Comparison of ENCODE assay signal across 16 cellular contexts in genomic region chr4:123446791-123447474, GRCh38. TPM values are rescaled to one million over a fixed set of nuclear protein-coding genes. Genes with fewer than 3 reads are reported as not detected.
DNase-seq lines count a peak whose midpoint lies in the region; ATAC-seq and TF ChIP-seq lines count a peak whose summit lies in the region.
"Had no signal": no experiment of that assay in that cellular context is flagged by ENCODE, and none has a peak within 500 bp of the region (broad histone marks: within the 10 kb centered on the region; RNA-seq: fewer than 3 reads in every experiment).

No MANE protein-coding gene starts in this region.

- TF ChIP-seq CTCF in nephron (IDR thresholded peaks at IDR 0.05; ENCODE audit: unreplicated experiment in 3 of 3) (no peak), CD14-positive monocyte (IDR thresholded peaks at IDR 0.05) (no peak)

- H3K36me3 Mint-ChIP-seq in nephron (ENCODE audit: low read depth) (no peaks in the 10 kb centered on the region), CD14-positive monocyte (no peaks in the 10 kb centered on the region)

- H3K4me1 Mint-ChIP-seq in nephron (peaks cover 38% of the 10 kb centered on the region), CD14-positive monocyte (peaks cover 35% of the 10 kb centered on the region)

- H3K4me3 Mint-ChIP-seq in nephron (no peak overlapping the region), CD14-positive monocyte (no peak overlapping the region)
- H3K4me3 Mint-ChIP-seq: activated CD4-positive, alpha-beta T cell treated with anti-CD3 and anti-CD28 coated beads, Interleukin-2, amount 10 ng/mL, durations not matched to agents 24 days and 14 days; H9 had no signal

- no peaks in the 10 kb centered on the region for H3K27me3 Mint-ChIP-seq in nephron (ENCODE audit: low read depth)
- H3K27me3 Mint-ChIP-seq in CD14-positive monocyte (ENCODE audit: low read depth in 3 of 3) = peaks cover 7 to 18% (median 10%) of the 10 kb centered on the region in 3 donors
- H3K27me3 Mint-ChIP-seq: activated CD4-positive, alpha-beta T cell treated with anti-CD3 and anti-CD28 coated beads, Interleukin-2, amount 10 ng/mL, durations not matched to agents 24 days and 14 days had no signal

- intact Hi-C loops in CD14-positive monocyte (cut with micrococcal nuclease) = loop anchor here in 1 of 2 donors (10.0 kb wide), 1 partner anchor 52 kb away; the partner anchor contains the start of gene SPRY1

- no peak for ATAC-seq in activated CD4-positive, CD25-positive, alpha-beta regulatory T cell treated with anti-CD3 and anti-CD28 coated beads, Interleukin-2, amount 50 U/mL, for 24 hours
- ATAC-seq: sciatic nerve had no signal

- peak; percentile 2 for DNase-seq in DMS 273 (lab: John Stamatoyannopoulos, UW; ENCODE audit: unreplicated experiment)
- no peak for DNase-seq in DMS 273 treated with DMSO at 0.1 percent for 48 hours (lab: John Stamatoyannopoulos, UW)
- DNase-seq in NCI-H1105 (lab: John Stamatoyannopoulos, UW) = peak; percentile 6
- peak; percentile 18 for DNase-seq in SK-MEL-5 (ENCODE audit: low read depth, low spot score)
- DNase-seq in CD14-positive monocyte (ENCODE audit: low spot score) = no peak
- DNase-seq in SKM-1 (lab: John Stamatoyannopoulos, UW; ENCODE audit: unreplicated experiment) = no peak
- DNase-seq: activated CD4-positive, alpha-beta T cell treated with anti-CD3 and anti-CD28 coated beads, Interleukin-2, amount 10 ng/mL, durations not matched to agents 24 days and 14 days; activated T-cell treated with anti-CD3 and anti-CD28 coated beads, Interleukin-2, amount 50 U/mL, for 1 hour; H9; kidney glomerular epithelial cell; NCI-H2081 treated with DMSO at 0.1 percent for 48 hours; T-helper 9 cell; testis had no signal

- no peaks in the 10 kb centered on the region for H3K9me3 Mint-ChIP-seq in nephron
- H3K9me3 Mint-ChIP-seq in CD14-positive monocyte = no peaks in the 10 kb centered on the region
- H3K9me3 Mint-ChIP-seq: H9 had no signal

- in situ Hi-C loops in SK-MEL-5 (cut with HindIII; ENCODE audit: low pct_unique_long_range_greater_than_20kb, low sequenced_read_pairs) = no loop called here

- peak overlapping the region in 2 of 3 experiments; percentile 10 to 35 for H3K27ac Mint-ChIP-seq in nephron
- H3K27ac Mint-ChIP-seq in CD14-positive monocyte = no peak overlapping the region
- H3K27ac Mint-ChIP-seq: activated CD4-positive, alpha-beta T cell treated with anti-CD3 and anti-CD28 coated beads, Interleukin-2, amount 10 ng/mL, durations not matched to agents 24 days and 14 days had no signal

RNA-seq across cellular contexts. Expression of gene SPRY1, which starts 50.3 kb away (rescaled TPM):
- 49.9 and 59.2 TPM in 2 replicates for total RNA-seq in SK-MEL-5 (2014; rRNA removed; shearing (Covaris generic))
- polyA plus RNA-seq in SK-MEL-5 (2015; cell fraction: cytosol; rRNA removed) = 114 and 158 TPM in 2 replicates
- polyA plus RNA-seq in SK-MEL-5 (2015; cell fraction: nucleus; rRNA removed) = 145 and 146 TPM in 2 replicates
- polyA plus RNA-seq in CD14-positive monocyte = 1 to 10 TPM; 2.0 to 3.7 TPM

Comparison
In these comparisons a context has a peak if more than half of its experiments do, and no peak if none do; other contexts are left out.
1. DNase-seq: peak in DMS 273 (single experiment), NCI-H1105 (single experiment) and SK-MEL-5 (single experiment); none in DMS 273 treated with DMSO at 0.1 percent for 48 hours (single experiment), CD14-positive monocyte (single experiment) and SKM-1 (single experiment).
2. H3K27ac Mint-ChIP-seq: peak in nephron (2 of 3); none in CD14-positive monocyte (0 of 7).